27 cellular contexts compared by ENCODE assay signal in the genomic region with DNA sequence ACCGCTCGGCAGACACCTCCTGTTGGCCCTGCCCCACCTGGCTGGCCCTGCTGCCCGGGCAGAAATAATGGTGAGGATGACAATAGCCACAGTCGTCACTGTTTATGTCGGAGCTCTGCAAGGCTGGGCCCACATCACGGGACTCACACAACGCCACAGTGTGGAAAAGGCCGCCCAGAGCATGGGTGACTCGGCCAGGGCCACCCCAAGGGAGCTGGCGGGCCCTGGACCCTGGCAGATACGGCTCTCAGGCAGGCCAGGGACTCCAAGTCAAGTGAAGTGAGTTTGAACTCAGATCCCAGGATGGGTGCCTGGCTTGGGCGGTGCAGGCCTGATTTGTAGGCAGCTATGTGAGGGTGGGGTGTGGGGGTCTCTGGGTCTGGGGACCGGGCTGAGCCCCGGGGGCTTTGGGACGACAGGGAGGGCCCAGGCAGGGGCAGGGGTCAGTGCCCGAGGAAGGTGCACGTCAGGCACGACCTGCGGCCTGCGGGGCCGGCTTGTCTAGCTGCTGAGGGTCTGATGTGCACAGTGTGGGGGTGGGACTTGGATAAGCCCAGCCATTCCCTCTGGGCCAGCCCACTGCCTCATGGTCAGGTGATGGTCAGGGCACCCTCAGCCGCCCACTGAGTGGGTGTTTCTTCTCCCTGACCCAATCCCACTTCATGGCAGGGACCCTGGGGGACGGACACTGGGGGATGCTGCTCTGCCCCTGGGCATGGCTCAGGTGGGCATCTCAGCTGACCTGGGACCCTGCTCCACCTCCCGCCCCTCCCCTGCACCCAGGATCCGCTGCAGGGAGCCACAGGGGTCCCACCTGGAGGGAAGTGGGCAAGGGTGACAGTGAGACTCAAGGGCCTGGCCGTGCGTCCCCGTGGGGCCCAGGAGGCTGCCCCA. TPM values are rescaled to one million over a fixed set of nuclear protein-coding genes. Genes with fewer than 3 reads are reported as not detected.
A peak's percentile ranks its signal among the peaks of the same experiment; 100 is the strongest.
DNase-seq lines count a peak whose midpoint lies in the region; ATAC-seq and TF ChIP-seq lines count a peak whose summit lies in the region.
"Had no signal": no experiment of that assay in that cellular context is flagged by ENCODE, and none has a peak within 500 bp of the region (broad histone marks: within the 10 kb centered on the region; RNA-seq: fewer than 3 reads in every experiment).

No MANE protein-coding gene starts in this region.

- H3K4me2 ChIP-seq in PC-9 = peak overlapping the region; percentile 92
- H3K4me2 ChIP-seq in hepatocyte = peak overlapping the region; percentile 56
- H3K4me2 ChIP-seq: SK-N-SH had no signal

- H3K27me3 ChIP-seq in PC-9 (ENCODE audit: insufficient read depth, low read depth) (no peaks in the 10 kb centered on the region), hepatocyte (no peaks in the 10 kb centered on the region), rectal smooth muscle tissue (ENCODE audit: control insufficient read depth, insufficient read depth, low read length) (peaks cover 12% of the 10 kb centered on the region)
- H3K27me3 ChIP-seq: BE2C had no signal

- no peak for ATAC-seq in esophagus mucosa
- ATAC-seq: gastroesophageal sphincter; stimulated activated naive CD8-positive, alpha-beta T cell treated with anti-CD3 and anti-CD28 coated beads, Interleukin-15, amount 100 ng/mL, for 72 hours; T-helper 17 cell had no signal

- peaks cover 2% of the 10 kb centered on the region for H3K36me3 Mint-ChIP-seq in activated naive CD4-positive, alpha-beta T cell treated with anti-CD3 and anti-CD28 coated beads for 36 hours (ENCODE audit: low read depth)
- H3K36me3 Mint-ChIP-seq: naive B cell had no signal

- H3K9ac ChIP-seq in rectal smooth muscle tissue (ENCODE audit: low read length) = no peak overlapping the region
- H3K9ac ChIP-seq: GM23248, KMS-11, SK-N-SH had no signal

- H4K20me1 ChIP-seq in PC-9 (ENCODE audit: insufficient read depth) (no peaks in the 10 kb centered on the region), hepatocyte (ENCODE audit: insufficient read depth, poor library complexity, severe bottlenecking) (no peaks in the 10 kb centered on the region)

- TF ChIP-seq CTCF in C4-2B (conservative IDR thresholded peaks at IDR 0.05) (no peak), PC-9 (conservative IDR thresholded peaks at IDR 0.05) (no peak), hepatocyte (IDR thresholded peaks at IDR 0.05; ENCODE audit: poor library complexity) (no peak)

- TSS peak; percentile 41 for BruUV-seq in PC-9 (replicated peaks; lab: Mats Ljungman, UMichigan)

- WGBS in hepatocyte (ENCODE audit: low lambda C conversion rate, missing lambda C conversion rate) = 88% methylated on average over 25 of the region's 28 CpGs

- H2AFZ ChIP-seq in PC-9 (no peak overlapping the region), hepatocyte (no peak overlapping the region)
- H2AFZ ChIP-seq: GM23248 had no signal

- H3K9me2 ChIP-seq in PC-9 (ENCODE audit: insufficient read depth) (no peaks in the 10 kb centered on the region), hepatocyte (replicated peaks; ENCODE audit: insufficient read depth) (no peaks in the 10 kb centered on the region)
- H3K9me2 ChIP-seq: SK-N-SH had no signal

- peaks cover 48% of the 10 kb centered on the region for H3F3A ChIP-seq in PC-9 (ENCODE audit: insufficient read depth, low read depth)

- no peaks in the 10 kb centered on the region for H3K36me3 ChIP-seq in PC-9 (ENCODE audit: low read depth)
- no peaks in the 10 kb centered on the region for H3K36me3 ChIP-seq in hepatocyte (replicated peaks; ENCODE audit: insufficient read depth, low read depth)
- no peaks in the 10 kb centered on the region for H3K36me3 ChIP-seq in rectal smooth muscle tissue (ENCODE audit: control insufficient read depth, insufficient read depth, low read length)
- H3K36me3 ChIP-seq: BE2C, brain microvascular endothelial cell, gastroesophageal sphincter, tibial artery had no signal

- H3K27ac Mint-ChIP-seq in activated naive CD4-positive, alpha-beta T cell treated with anti-CD3 and anti-CD28 coated beads for 36 hours = no peak overlapping the region
- H3K27ac Mint-ChIP-seq: memory B cell, T-helper 17 cell had no signal

- no peak overlapping the region for H3K4me3 Mint-ChIP-seq in activated naive CD4-positive, alpha-beta T cell treated with anti-CD3 and anti-CD28 coated beads for 36 hours
- H3K4me3 Mint-ChIP-seq: memory B cell, T-helper 17 cell had no signal

- CTCF ChIA-PET in PC-9 (lab: Charles Lee) = interaction anchor here (0.6 kb wide), 2 partner anchors 84 to 192 kb away, joined by 3 to 14 read pairs; no protein-coding TSS in a partner anchor
- CTCF ChIA-PET in activated naive CD4-positive, alpha-beta T cell treated with anti-CD3 and anti-CD28 coated beads for 36 hours (lab: Charles Lee) = no interaction called here

- H3K4me3 ChIP-seq in PC-9 = peak overlapping the region; percentile 59
- no peak overlapping the region for H3K4me3 ChIP-seq in hepatocyte
- H3K4me3 ChIP-seq in rectal smooth muscle tissue (ENCODE audit: low read length) = peak overlapping the region; percentile 36
- H3K4me3 ChIP-seq: coronary artery, gastroesophageal sphincter, GM23248, tibial artery had no signal

- peak overlapping the region; percentile 78 for H3K27ac ChIP-seq in C4-2B
- H3K27ac ChIP-seq in PC-9 = peak overlapping the region; percentile 97
- H3K27ac ChIP-seq in hepatocyte = peak overlapping the region; percentile 48
- H3K27ac ChIP-seq in rectal smooth muscle tissue (ENCODE audit: low read depth, low read length) = no peak overlapping the region
- H3K27ac ChIP-seq: brain microvascular endothelial cell, coronary artery, gastroesophageal sphincter, GM23248, KMS-11, tibial artery had no signal

- intact Hi-C loops in PC-9 (cut with micrococcal nuclease; ENCODE audit: unreplicated experiment) = loop anchor here (5.0 kb wide), 2 partner anchors 51 to 71 kb away; a partner anchor contains a TSS
- intact Hi-C loops in activated naive CD4-positive, alpha-beta T cell treated with anti-CD3 and anti-CD28 coated beads for 36 hours (cut with micrococcal nuclease) = no loop called here

- H3K79me2 ChIP-seq in PC-9 (ENCODE audit: low read depth) (peaks cover 29% of the 10 kb centered on the region), hepatocyte (no peaks in the 10 kb centered on the region)

- DNase-seq in PC-9 (peak; percentile 52), hepatocyte (ENCODE audit: low spot score) (no peak), glomerular visceral epithelial cell (ENCODE audit: extremely low spot score) (no peak), cortex of kidney (lab: John Stamatoyannopoulos, UW) (no peak)
- no peak for DNase-seq in activated naive CD4-positive, alpha-beta T cell treated with anti-CD3 and anti-CD28 coated beads for 36 hours
- DNase-seq: activated CD4-positive, alpha-beta T cell treated with anti-CD3 and anti-CD28 coated beads for 4 hours; activated naive CD4-positive, alpha-beta T cell; activated T-cell treated with anti-CD3 and anti-CD28 coated beads, Interleukin-2, amount 50 U/mL, for 48 hours; BE2C; brain microvascular endothelial cell; GM23248; MV-4-11; naive B cell; SK-N-SH; stimulated activated naive CD8-positive, alpha-beta T cell treated with anti-CD3 and anti-CD28 coated beads, Interleukin-15, amount 100 ng/mL, for 72 hours; tibial artery had no signal

- H3K27me3 Mint-ChIP-seq in activated naive CD4-positive, alpha-beta T cell treated with anti-CD3 and anti-CD28 coated beads for 36 hours (ENCODE audit: low read depth) = peaks cover 10% of the 10 kb centered on the region

- H3K4me1 ChIP-seq in PC-9 (replicated peaks; ENCODE audit: insufficient read depth) = peaks cover 55% of the 10 kb centered on the region
- H3K4me1 ChIP-seq in hepatocyte (ENCODE audit: insufficient read depth) = peaks cover 5% of the 10 kb centered on the region
- no peaks in the 10 kb centered on the region for H3K4me1 ChIP-seq in rectal smooth muscle tissue (ENCODE audit: control insufficient read depth, insufficient read depth, low read length)
- H3K4me1 ChIP-seq: BE2C had no signal

- peaks cover under 1% of the 10 kb centered on the region for H3K4me1 Mint-ChIP-seq in activated naive CD4-positive, alpha-beta T cell treated with anti-CD3 and anti-CD28 coated beads for 36 hours (ENCODE audit: low read depth)

- POLR2A ChIA-PET in PC-9 (lab: Charles Lee; ENCODE audit: unreplicated experiment) = interaction anchor here (1.0 kb wide), 2 partner anchors 73 to 164 kb away, joined by 4 to 5 read pairs; no protein-coding TSS in a partner anchor

- H3K9me3 Mint-ChIP-seq in activated naive CD4-positive, alpha-beta T cell treated with anti-CD3 and anti-CD28 coated beads for 36 hours = no peaks in the 10 kb centered on the region
- H3K9me3 Mint-ChIP-seq: memory B cell; naive B cell; stimulated activated naive CD8-positive, alpha-beta T cell treated with anti-CD3 and anti-CD28 coated beads, Interleukin-15, amount 100 ng/mL, for 72 hours had no signal

- H3K9me3 ChIP-seq in PC-9 (ENCODE audit: insufficient read depth, low read depth) (no peaks in the 10 kb centered on the region), hepatocyte (ENCODE audit: low read depth) (no peaks in the 10 kb centered on the region)
- H3K9me3 ChIP-seq: BE2C, gastroesophageal sphincter, SK-N-SH, tibial artery had no signal

RNA-seq across cellular contexts. Expression of a gene that starts 1.0 kb away (rescaled TPM):
- total RNA-seq in PC-9 (2021) = 3.2 and 3.6 TPM in 2 replicates
- total RNA-seq in hepatocyte = 0.08 and 0.43 TPM in 2 replicates
- 0.88 and 2.6 TPM in 2 replicates for polyA plus RNA-seq in hepatocyte
- 22.3 TPM for total RNA-seq in esophagus mucosa
- not detected for total RNA-seq in activated naive CD4-positive, alpha-beta T cell treated with anti-CD3 and anti-CD28 coated beads for 36 hours
- total RNA-seq: GM23248, HT1080, osteocyte, RPMI7951, T-helper 17 cell had no signal
- polyA plus RNA-seq: GM23248, SK-N-SH had no signal

RNA-seq across cellular contexts. Expression of a gene that starts 42.8 kb away (rescaled TPM):
- total RNA-seq in PC-9 (2021) = 26.6 and 31.1 TPM in 2 replicates
- total RNA-seq in hepatocyte = 7.1 and 9.2 TPM in 2 replicates
- 21.7 and 25.1 TPM in 2 replicates for polyA plus RNA-seq in hepatocyte
- total RNA-seq in esophagus mucosa = 9.4 TPM
- 10 to 100 TPM; 14.9 to 18.6 TPM for total RNA-seq in activated naive CD4-positive, alpha-beta T cell treated with anti-CD3 and anti-CD28 coated beads for 36 hours

RNA-seq across cellular contexts. Expression of a gene that starts 53.2 kb away (rescaled TPM):
- total RNA-seq in PC-9 (2021) (278 and 381 TPM in 2 replicates), hepatocyte (51.8 and 81.8 TPM in 2 replicates), esophagus mucosa (41.0 TPM)
- 53.3 and 61.2 TPM in 2 replicates for polyA plus RNA-seq in hepatocyte
- 10 to 100 TPM; 30.5 to 35.1 TPM for total RNA-seq in activated naive CD4-positive, alpha-beta T cell treated with anti-CD3 and anti-CD28 coated beads for 36 hours

RNA-seq across cellular contexts. Expression of a gene that starts 59.8 kb away (rescaled TPM):
- total RNA-seq in PC-9 (2021) (20.9 and 37.7 TPM in 2 replicates), hepatocyte (62.3 and 86.0 TPM in 2 replicates), esophagus mucosa (12.1 TPM)
- polyA plus RNA-seq in hepatocyte = 88.5 and 89.6 TPM in 2 replicates
- total RNA-seq in activated naive CD4-positive, alpha-beta T cell treated with anti-CD3 and anti-CD28 coated beads for 36 hours = 100 to 1,000 TPM; 143 to 147 TPM

Comparison
In these comparisons a context has a peak if more than half of its experiments do, and no peak if none do; other contexts are left out.
1. DNase-seq: peak in PC-9 (2 of 2); none in hepatocyte (single experiment), activated naive CD4-positive, alpha-beta T cell treated with anti-CD3 and anti-CD28 coated beads for 36 hours (single experiment), glomerular visceral epithelial cell (single experiment) and cortex of kidney (single experiment).